ENCODE assay signal across 18 cellular contexts in the genomic region with DNA sequence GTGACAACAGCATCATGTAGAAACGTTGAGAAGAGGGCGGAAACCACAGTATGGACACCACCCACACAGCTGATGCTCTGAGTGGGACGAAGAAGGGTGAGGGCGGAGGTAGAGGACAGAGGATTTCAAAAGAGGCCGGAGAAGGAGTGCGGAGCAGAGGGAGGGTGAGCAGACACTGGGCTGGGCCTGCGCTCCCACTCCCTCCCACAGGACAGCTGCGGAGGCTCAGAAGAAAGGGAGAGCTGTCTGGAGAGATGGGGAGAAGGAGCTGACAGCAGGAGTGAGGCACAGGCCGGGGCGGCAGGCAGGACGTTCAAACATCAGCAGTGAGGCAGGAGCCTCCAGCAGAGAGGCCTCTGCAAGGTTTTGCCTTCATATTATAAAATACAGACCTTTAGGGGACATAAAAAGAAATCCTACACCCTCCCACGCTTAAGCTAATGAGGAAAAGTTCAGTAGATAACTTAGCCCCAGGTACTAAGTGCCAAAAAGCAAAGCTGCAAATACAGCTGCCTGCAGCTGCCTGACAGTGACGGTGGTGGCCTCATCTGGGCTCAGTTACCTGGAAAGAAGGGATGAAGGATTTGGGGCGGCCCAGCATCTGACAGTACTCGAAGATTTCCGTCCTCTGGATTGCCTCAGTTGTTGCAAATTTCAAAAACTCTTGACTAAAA. TPM values are rescaled to one million over a fixed set of nuclear protein-coding genes. Genes with fewer than 3 reads are reported as not detected.
DNase-seq lines count a peak whose midpoint lies in the region; ATAC-seq and TF ChIP-seq lines count a peak whose summit lies in the region.
"Had no signal": no experiment of that assay in that cellular context is flagged by ENCODE, and none has a peak within 500 bp of the region (broad histone marks: within the 10 kb centered on the region; RNA-seq: fewer than 3 reads in every experiment).

No MANE protein-coding gene starts in this region.

- 0 out of 2 replicates have a peak, but pooled peaks cover 3% of the 10 kb centered on the region for H3F3A ChIP-seq in GM23338 (replicated peaks; ENCODE audit: low read depth)

- no peaks in the 10 kb centered on the region for H4K20me1 ChIP-seq in GM23338 (replicated peaks; ENCODE audit: insufficient read depth)

- H3K4me1 Mint-ChIP-seq in GM23338 (peaks cover 18% of the 10 kb centered on the region), brain (peaks cover 63% of the 10 kb centered on the region), nephron progenitor cell (peaks cover 63% of the 10 kb centered on the region)

- ATAC-seq in GM23338, result no peak
- ATAC-seq in GM18867 (IDR thresholded peaks at IDR 0.05; ENCODE audit: unreplicated experiment), result no peak

- H3K27me3 ChIP-seq in GM23338 (ENCODE audit: insufficient read depth), result no peaks in the 10 kb centered on the region
- H3K27me3 ChIP-seq: MG63, Peyer's patch had no signal

- H3K27me3 Mint-ChIP-seq in GM23338 (ENCODE audit: insufficient read depth, low read depth, poor library complexity), result peaks cover 4% of the 10 kb centered on the region
- H3K27me3 Mint-ChIP-seq in brain, result peaks cover 8% of the 10 kb centered on the region
- H3K27me3 Mint-ChIP-seq in nephron progenitor cell (ENCODE audit: low read depth, poor library complexity), result peaks cover 13% of the 10 kb centered on the region

- DNase-seq in GM23338 (ENCODE audit: low spot score) (no peak), nephron progenitor cell (peak; percentile 16), retina (peak; percentile 32), SKM-1 treated with dmso at 0.1 percent for 144 hours (lab: John Stamatoyannopoulos, UW; ENCODE audit: unreplicated experiment) (no peak), NCI-H146 treated with DMSO at 0.1 percent for 48 hours (lab: John Stamatoyannopoulos, UW; ENCODE audit: unreplicated experiment) (no peak)
- DNase-seq: C1 segment of cervical spinal cord, DMS 273 treated with DMSO at 0.1 percent for 48 hours, GF-D8, H7, MG63, NCI-H1092, NCI-H146, NCI-H226, NCI-H524 treated with DMSO at 0.1 percent for 48 hours, Peyer's patch, SHP77 had no signal

- H3K4me3 ChIP-seq in GM23338, result no peak overlapping the region
- H3K4me3 ChIP-seq: MG63, Peyer's patch had no signal

- H3K79me2 ChIP-seq in GM23338 (replicated peaks; ENCODE audit: insufficient read depth), result no peaks in the 10 kb centered on the region

- H3K36me3 ChIP-seq in GM23338 (ENCODE audit: insufficient read depth), result no peaks in the 10 kb centered on the region
- H3K36me3 ChIP-seq: MG63 had no signal

- H2AFZ ChIP-seq in GM23338, result peak overlapping the region; percentile 74; the same call in 1 of the 2 replicates

- H3K27ac ChIP-seq in GM23338 (ENCODE audit: low read depth), result no peak overlapping the region
- H3K27ac ChIP-seq: Peyer's patch had no signal

- H3K9me3 Mint-ChIP-seq in GM23338, result no peaks in the 10 kb centered on the region
- no peaks in the 10 kb centered on the region for H3K9me3 Mint-ChIP-seq in brain
- H3K9me3 Mint-ChIP-seq in nephron progenitor cell, result no peaks in the 10 kb centered on the region

- H3K9me2 ChIP-seq in GM23338 (ENCODE audit: insufficient read depth), result no peaks in the 10 kb centered on the region

- no peak for TF ChIP-seq CTCF in GM23338 (conservative IDR thresholded peaks at IDR 0.05; ENCODE audit: low read depth in 2 of 2)
- no peak for TF ChIP-seq CTCF in brain (conservative IDR thresholded peaks at IDR 0.05)
- no peak for TF ChIP-seq CTCF in nephron progenitor cell (IDR thresholded peaks at IDR 0.05)

- H3K4me1 ChIP-seq in GM23338 (ENCODE audit: insufficient read depth), result peaks cover 5% of the 10 kb centered on the region; the same call in 1 of the 2 replicates
- H3K4me1 ChIP-seq: Peyer's patch had no signal

- H3K4me3 Mint-ChIP-seq in GM23338 (no peak overlapping the region), brain (no peak overlapping the region), nephron progenitor cell (peak overlapping the region; percentile 6)

- no peaks in the 10 kb centered on the region for H3K36me3 Mint-ChIP-seq in GM23338 (ENCODE audit: low read depth)
- H3K36me3 Mint-ChIP-seq in brain, result no peaks in the 10 kb centered on the region
- no peaks in the 10 kb centered on the region for H3K36me3 Mint-ChIP-seq in nephron progenitor cell (ENCODE audit: low read depth)

- no peak overlapping the region for H3K4me2 ChIP-seq in GM23338

- H3K27ac Mint-ChIP-seq in GM23338 (no peak overlapping the region), brain (peak overlapping the region in 3 of 5 experiments; percentile 4 to 55 (median 37)), nephron progenitor cell (peak overlapping the region; percentile 69)

TF ChIP-seq in GM23338, 12 proteins besides CTCF, POLR2A, EP300 and RAD21:
- TF ChIP-seq POLR2AphosphoS5 (IDR thresholded peaks at IDR 0.05; ENCODE audit: low read depth) (no peak), EZH2phosphoT487 (IDR thresholded peaks at IDR 0.05; ENCODE audit: unreplicated experiment) (no peak), ZNF331 (CRISPR knock-in tag; IDR thresholded peaks at IDR 0.05; ENCODE audit: low read depth) (no peak)

RNA-seq across cellular contexts. Expression of a gene that starts 25.7 kb away (rescaled TPM):
- 0.70 and 1.2 TPM in 2 replicates for total RNA-seq in GM23338 (2014; rRNA removed; shearing (Covaris generic))
- polyA plus RNA-seq in GM23338 (2016; fragmentation: Nextera tagmentation; extraction: Ambion mirVana) (0.29 and 0.75 TPM in 2 replicates), brain (ENCODE audit: insufficient read depth, low read depth, low replicate concordance) (1.1 TPM)

Comparison
In these comparisons a context has a peak if more than half of its experiments do, and no peak if none do; other contexts are left out.
1. DNase-seq: peak in nephron progenitor cell (single experiment) and retina (single experiment); none in GM23338 (single experiment), SKM-1 treated with dmso at 0.1 percent for 144 hours (single experiment) and NCI-H146 treated with DMSO at 0.1 percent for 48 hours (single experiment).